8 cellular contexts compared by ENCODE assay signal in the genomic region with DNA sequence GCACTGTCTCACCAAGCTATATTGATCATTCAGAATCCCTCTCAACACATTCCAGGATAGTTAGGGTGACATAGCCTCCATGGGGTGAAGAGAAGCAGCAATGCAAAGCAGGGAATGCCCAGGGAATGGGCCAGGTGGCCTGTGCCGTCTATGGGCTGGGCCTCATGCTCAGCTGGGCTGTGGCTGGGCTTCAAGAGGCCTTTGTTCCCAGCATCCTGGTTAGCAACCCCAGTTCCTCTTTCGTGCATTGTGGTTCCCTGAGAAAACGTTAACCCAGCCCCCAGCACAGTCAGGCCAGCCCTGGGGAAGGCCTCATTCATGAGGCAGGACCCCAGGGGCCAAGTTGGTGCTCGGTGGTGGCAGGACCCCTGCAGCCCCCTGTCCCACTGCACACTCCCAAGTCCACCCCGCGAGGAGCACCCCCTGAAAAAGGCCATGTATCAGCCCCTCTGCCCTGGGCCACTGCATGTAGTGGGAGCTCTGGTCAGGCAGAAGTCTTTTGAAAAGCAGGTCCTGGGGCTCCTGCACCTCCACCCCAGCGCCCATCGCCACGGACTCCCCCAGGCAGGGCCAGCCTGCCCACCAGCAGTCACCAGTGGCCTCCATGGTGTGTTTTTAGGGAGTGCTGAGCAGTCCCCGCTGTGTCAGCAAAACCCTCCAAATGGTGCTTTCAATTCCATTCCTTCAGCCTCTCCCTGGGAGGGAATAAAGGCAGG. TPM values are rescaled to one million over a fixed set of nuclear protein-coding genes. Genes with fewer than 3 reads are reported as not detected.
DNase-seq lines count a peak whose midpoint lies in the region; ATAC-seq and TF ChIP-seq lines count a peak whose summit lies in the region.

No MANE protein-coding gene starts in this region.

- peaks cover 35% of the 10 kb centered on the region for H3K36me3 ChIP-seq in lower lobe of right lung
- H3K36me3 ChIP-seq in upper lobe of left lung: peaks cover 3 to 36% (median 14%) of the 10 kb centered on the region in 4 donors

- H3K27me3 ChIP-seq in lower lobe of right lung (ENCODE audit: low read depth) (no peaks in the 10 kb centered on the region), upper lobe of left lung (no peaks in the 10 kb centered on the region)

- no peak for ATAC-seq in activated T-cell treated with anti-CD3 and anti-CD28 coated beads, Interleukin-2, amount 50 U/mL, for 72 hours (replicated peaks in 1 of 2)
- ATAC-seq in lower lobe of right lung (peak; percentile 25 to 32), upper lobe of left lung (ENCODE audit: low FRiP score in 2 of 2) (peak; percentile 3 to 45), HG02870 (IDR thresholded peaks at IDR 0.05; ENCODE audit: unreplicated experiment) (no peak), GM18519 (IDR thresholded peaks at IDR 0.05; ENCODE audit: low FRiP score, unreplicated experiment) (no peak)

- peak overlapping the region; percentile 89 for H3K27ac Mint-ChIP-seq in activated T-cell treated with anti-CD3 and anti-CD28 coated beads, Interleukin-2, amount 50 U/mL, for 72 hours
- H3K27ac Mint-ChIP-seq in activated T-helper 1 cell treated with anti-CD3 and anti-CD28 coated beads, Interleukin-12 subunit alpha, Interleukin-12 subunit beta, Interleukin-2, Interleukin-4 antibody, amounts not matched to agents 30 ng/mL and 10 ng/mL and 1 ng/mL, durations not matched to agents 14 hours and 24 hours and 36 hours: peak overlapping the region; percentile 99

- TF ChIP-seq CTCF in lower lobe of right lung (IDR thresholded peaks at IDR 0.05): no peak
- no peak for TF ChIP-seq CTCF in upper lobe of left lung (IDR thresholded peaks at IDR 0.05)

- H3K4me1 ChIP-seq in lower lobe of right lung (peaks cover 83% of the 10 kb centered on the region), upper lobe of left lung (peaks cover 63 to 76% (median 72%) of the 10 kb centered on the region in 4 donors)

- H3K9me3 ChIP-seq in lower lobe of right lung (peaks cover under 1% of the 10 kb centered on the region), upper lobe of left lung (peaks cover 0 to 3% (median under 1%) of the 10 kb centered on the region in 4 donors)

- H3K27ac ChIP-seq in lower lobe of right lung (peak overlapping the region; percentile 80), upper lobe of left lung (peak overlapping the region; percentile 83 to 87 (median 84))

- no peaks in the 10 kb centered on the region for H3K9me3 Mint-ChIP-seq in activated T-cell treated with anti-CD3 and anti-CD28 coated beads, Interleukin-2, amount 50 U/mL, for 72 hours
- H3K9me3 Mint-ChIP-seq in activated T-helper 1 cell treated with anti-CD3 and anti-CD28 coated beads, Interleukin-12 subunit alpha, Interleukin-12 subunit beta, Interleukin-2, Interleukin-4 antibody, amounts not matched to agents 30 ng/mL and 10 ng/mL and 1 ng/mL, durations not matched to agents 14 hours and 24 hours and 36 hours: peaks cover under 1% of the 10 kb centered on the region

- no peak for DNase-seq in activated T-cell treated with anti-CD3 and anti-CD28 coated beads, Interleukin-2, amount 50 U/mL, for 72 hours
- DNase-seq in activated T-cell treated with anti-CD3 and anti-CD28 coated beads for 4 hours (no peak), lower lobe of right lung (no peak), upper lobe of left lung (peak in 1 of 2 donors; percentile 65), GM19240 (ENCODE audit: insufficient read length, low spot score) (no peak)
- no peak for DNase-seq in activated T-helper 1 cell treated with anti-CD3 and anti-CD28 coated beads, Interleukin-12 subunit alpha, Interleukin-12 subunit beta, Interleukin-2, Interleukin-4 antibody, amounts not matched to agents 30 ng/mL and 10 ng/mL and 1 ng/mL, durations not matched to agents 14 hours and 24 hours and 36 hours (ENCODE audit: low spot score)

- intact Hi-C loops in activated T-helper 1 cell treated with anti-CD3 and anti-CD28 coated beads, Interleukin-12 subunit alpha, Interleukin-12 subunit beta, Interleukin-2, Interleukin-4 antibody, amounts not matched to agents 30 ng/mL and 10 ng/mL and 1 ng/mL, durations not matched to agents 14 hours and 24 hours and 36 hours (cut with micrococcal nuclease): loop anchor here (1.0 kb wide), 5 partner anchors 8 to 25 kb away; a partner anchor contains a TSS
- intact Hi-C loops in lower lobe of right lung (cut with DNase I): no loop called here

- TF ChIP-seq EP300 in upper lobe of left lung (IDR thresholded peaks at IDR 0.05): no peak

- H3K4me3 ChIP-seq in lower lobe of right lung: no peak overlapping the region
- no peak overlapping the region for H3K4me3 ChIP-seq in upper lobe of left lung

- H3K4me1 Mint-ChIP-seq in activated T-cell treated with anti-CD3 and anti-CD28 coated beads, Interleukin-2, amount 50 U/mL, for 72 hours (ENCODE audit: low read depth): peaks cover 97% of the 10 kb centered on the region
- peaks cover 95% of the 10 kb centered on the region for H3K4me1 Mint-ChIP-seq in activated T-helper 1 cell treated with anti-CD3 and anti-CD28 coated beads, Interleukin-12 subunit alpha, Interleukin-12 subunit beta, Interleukin-2, Interleukin-4 antibody, amounts not matched to agents 30 ng/mL and 10 ng/mL and 1 ng/mL, durations not matched to agents 14 hours and 24 hours and 36 hours (ENCODE audit: low read depth)

- H3K36me3 Mint-ChIP-seq in activated T-cell treated with anti-CD3 and anti-CD28 coated beads, Interleukin-2, amount 50 U/mL, for 72 hours (ENCODE audit: insufficient read depth in 2 of 2): peaks cover under 1 to 4% of the 10 kb centered on the region in 2 donors
- H3K36me3 Mint-ChIP-seq in activated T-helper 1 cell treated with anti-CD3 and anti-CD28 coated beads, Interleukin-12 subunit alpha, Interleukin-12 subunit beta, Interleukin-2, Interleukin-4 antibody, amounts not matched to agents 30 ng/mL and 10 ng/mL and 1 ng/mL, durations not matched to agents 14 hours and 24 hours and 36 hours (ENCODE audit: low read depth): peaks cover 48% of the 10 kb centered on the region

- H3K27me3 Mint-ChIP-seq in activated T-cell treated with anti-CD3 and anti-CD28 coated beads, Interleukin-2, amount 50 U/mL, for 72 hours (ENCODE audit: low read depth): no peaks in the 10 kb centered on the region
- H3K27me3 Mint-ChIP-seq in activated T-helper 1 cell treated with anti-CD3 and anti-CD28 coated beads, Interleukin-12 subunit alpha, Interleukin-12 subunit beta, Interleukin-2, Interleukin-4 antibody, amounts not matched to agents 30 ng/mL and 10 ng/mL and 1 ng/mL, durations not matched to agents 14 hours and 24 hours and 36 hours (ENCODE audit: insufficient read depth): no peaks in the 10 kb centered on the region

- TF ChIP-seq POLR2A in upper lobe of left lung (IDR thresholded peaks at IDR 0.05): no peak

- H3K4me3 Mint-ChIP-seq in activated T-cell treated with anti-CD3 and anti-CD28 coated beads, Interleukin-2, amount 50 U/mL, for 72 hours: peak overlapping the region; percentile 75 to 90
- H3K4me3 Mint-ChIP-seq in activated T-helper 1 cell treated with anti-CD3 and anti-CD28 coated beads, Interleukin-12 subunit alpha, Interleukin-12 subunit beta, Interleukin-2, Interleukin-4 antibody, amounts not matched to agents 30 ng/mL and 10 ng/mL and 1 ng/mL, durations not matched to agents 14 hours and 24 hours and 36 hours: peak overlapping the region; percentile 45

- WGBS in upper lobe of left lung, 2 donors: 55 to 63% methylated on average over 6 to 10 of the region's 10 CpGs

RNA-seq across cellular contexts. Expression of a gene that starts 25.4 kb away (rescaled TPM):
- total RNA-seq in activated T-cell treated with anti-CD3 and anti-CD28 coated beads, Interleukin-2, amount 50 U/mL, for 72 hours: 10 to 100 TPM; 70.1 to 70.5 TPM
- total RNA-seq in activated T-helper 1 cell treated with anti-CD3 and anti-CD28 coated beads, Interleukin-12 subunit alpha, Interleukin-12 subunit beta, Interleukin-2, Interleukin-4 antibody, amounts not matched to agents 30 ng/mL and 10 ng/mL and 1 ng/mL, durations not matched to agents 14 hours and 24 hours and 36 hours: 114 and 115 TPM in 2 replicates
- total RNA-seq in lower lobe of right lung (117 TPM), upper lobe of left lung (100 to 1,000 TPM in 2 of 6 donors, 10 to 100 TPM in 4; 51.7 to 167 (median 92.5) TPM)

RNA-seq across cellular contexts. Expression of a gene that starts 28.4 kb away (rescaled TPM):
- total RNA-seq in activated T-cell treated with anti-CD3 and anti-CD28 coated beads, Interleukin-2, amount 50 U/mL, for 72 hours: under 1 TPM; 0.35 to 0.43 TPM
- total RNA-seq in activated T-helper 1 cell treated with anti-CD3 and anti-CD28 coated beads, Interleukin-12 subunit alpha, Interleukin-12 subunit beta, Interleukin-2, Interleukin-4 antibody, amounts not matched to agents 30 ng/mL and 10 ng/mL and 1 ng/mL, durations not matched to agents 14 hours and 24 hours and 36 hours: 0.18 and 0.32 TPM in 2 replicates
- 0.32 TPM for total RNA-seq in lower lobe of right lung
- 1 to 10 TPM in 1 of 6 donors, under 1 TPM in 4, not detected in 1; 0.15 to 1.0 (median 0.44) TPM for total RNA-seq in upper lobe of left lung

Comparison
In these comparisons a context has a peak if more than half of its experiments do, and no peak if none do; other contexts are left out.
1. ATAC-seq: peak in lower lobe of right lung (2 of 2) and upper lobe of left lung (2 of 2); none in activated T-cell treated with anti-CD3 and anti-CD28 coated beads, Interleukin-2, amount 50 U/mL, for 72 hours (0 of 2), HG02870 (single experiment) and GM18519 (single experiment).